8 cellular contexts compared by ENCODE assay signal in the genomic region with DNA sequence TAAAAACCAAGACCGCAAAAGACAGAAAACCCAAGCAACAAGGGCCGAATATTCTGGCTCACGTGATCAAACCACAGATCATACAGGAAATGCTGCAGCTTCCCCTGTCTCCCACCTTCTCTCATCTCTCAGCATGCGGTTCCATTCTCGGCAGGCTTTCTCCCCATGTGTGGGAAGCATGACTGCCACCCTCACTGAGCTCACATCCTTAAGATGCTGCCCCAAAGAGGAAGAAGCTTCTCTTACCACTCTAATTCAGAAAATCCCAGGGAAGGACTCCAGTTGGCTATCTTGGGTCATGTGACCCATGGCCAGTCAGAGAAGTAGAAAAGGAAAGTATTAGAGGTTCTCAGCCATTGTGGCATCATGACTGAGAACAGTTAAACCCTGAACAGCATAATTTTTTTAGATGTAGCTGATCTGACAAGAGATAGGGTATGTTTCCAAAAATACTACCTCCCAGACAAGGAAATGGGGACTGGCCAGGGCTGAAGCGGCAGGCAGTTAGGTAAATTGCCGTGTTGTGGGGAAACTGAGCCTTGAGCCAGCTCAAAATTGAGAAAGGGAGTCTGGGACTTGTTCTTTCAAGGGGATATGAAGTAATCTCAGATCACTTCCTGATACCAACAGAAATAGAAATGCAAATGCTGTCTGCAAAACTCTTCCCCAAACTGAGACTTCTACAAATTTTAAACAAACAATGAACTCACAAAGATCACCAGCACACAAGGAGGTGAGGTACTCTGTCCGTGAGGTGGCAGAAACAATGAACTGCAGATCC. TPM values are rescaled to one million over a fixed set of nuclear protein-coding genes. Genes with fewer than 3 reads are reported as not detected.
DNase-seq lines count a peak whose midpoint lies in the region; ATAC-seq lines count a peak whose summit lies in the region.
"Had no signal": no experiment of that assay in that cellular context is flagged by ENCODE, and none has a peak within 500 bp of the region (broad histone marks: within the 10 kb centered on the region; RNA-seq: fewer than 3 reads in every experiment).

No MANE protein-coding gene starts in this region.

- H3K4me3 Mint-ChIP-seq in IgD-negative memory B cell, result peak overlapping the region; percentile 72 to 94 (median 84)

- ATAC-seq in GM18868 (IDR thresholded peaks at IDR 0.05; ENCODE audit: unreplicated experiment) (no peak), GM18861 (IDR thresholded peaks at IDR 0.05; ENCODE audit: unreplicated experiment) (no peak)
- ATAC-seq: Panc1 had no signal

- H3K4me1 Mint-ChIP-seq in IgD-negative memory B cell, result peaks cover 15 to 21% (median 16%) of the 10 kb centered on the region in 3 donors

- H3K27me3 Mint-ChIP-seq in IgD-negative memory B cell, result no peaks in the 10 kb centered on the region

- peak overlapping the region; percentile 72 to 97 (median 94) for H3K27ac Mint-ChIP-seq in IgD-negative memory B cell

- peak; percentile 77 for DNase-seq in activated CD4-positive, alpha-beta T cell treated with anti-CD3 and anti-CD28 coated beads for 48 hours
- DNase-seq in islet precursor cell (peak; percentile 27), dedifferentiated amniotic fluid mesenchymal stem cell (ENCODE audit: extremely low spot score) (no peak)
- DNase-seq in stimulated activated CD8-positive, alpha-beta memory T cell treated with anti-CD3 and anti-CD28 coated beads, Interleukin-7, amount 100 ng/mL, for 4 hours (ENCODE audit: low read depth in 2 of 2), result peak; percentile 68 to 70

- no peaks in the 10 kb centered on the region for H3K9me3 Mint-ChIP-seq in IgD-negative memory B cell

- H3K36me3 Mint-ChIP-seq in IgD-negative memory B cell, result no peaks in the 10 kb centered on the region

RNA-seq across cellular contexts. Expression of gene GRM4, which starts 37.1 kb away (rescaled TPM):
- not detected for polyA plus RNA-seq in IgD-negative memory B cell

RNA-seq across cellular contexts. Expression of gene HMGA1, which starts 53.7 kb away (rescaled TPM):
- 68.3 TPM for polyA plus RNA-seq in IgD-negative memory B cell
